ENCODE assay signal across 2 cellular contexts in the genomic region with DNA sequence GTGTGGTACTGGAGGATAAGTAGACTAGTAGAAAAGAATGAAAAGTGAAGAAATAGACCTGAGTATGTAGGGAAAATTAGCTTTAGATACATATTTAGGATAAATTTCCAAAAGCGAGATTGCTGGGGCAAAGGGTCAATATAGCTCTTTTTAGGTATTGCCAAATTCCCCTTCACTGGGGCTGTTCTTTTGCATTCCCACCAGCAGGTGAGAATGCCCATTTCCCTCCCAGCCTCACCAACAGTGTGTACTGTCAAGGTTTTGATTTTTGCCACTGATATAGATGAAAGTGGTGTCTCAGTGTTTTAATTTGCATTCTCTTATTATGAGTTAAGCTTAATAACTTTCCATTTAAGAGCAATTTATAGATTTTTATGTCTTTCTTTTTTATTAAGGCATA.
TF ChIP-seq lines count a peak whose summit lies in the region.

No MANE protein-coding gene starts in this region.

TF ChIP-seq in A549, 52 proteins besides CTCF, POLR2A, EP300 and RAD21:
- TF ChIP-seq NFE2L2 (conservative IDR thresholded peaks at IDR 0.05; ENCODE audit: low read length) (no peak), CEBPB (IDR thresholded peaks at IDR 0.05) (0 out of 4 replicates have a peak, but pooled peaks of 1 of the 2 experiments have one; percentile 28)

TF ChIP-seq in WTC11, 78 proteins besides CTCF, POLR2A, EP300 and RAD21:
- TF ChIP-seq OVOL2 (CRISPR knock-in tag; IDR thresholded peaks at IDR 0.05; ENCODE audit: borderline replicate concordance) (no peak), ATF1 (CRISPR knock-in tag; IDR thresholded peaks at IDR 0.05) (no peak), ESRRA (CRISPR knock-in tag; IDR thresholded peaks at IDR 0.05; ENCODE audit: borderline replicate concordance) (no peak), KAT7 (CRISPR knock-in tag; IDR thresholded peaks at IDR 0.05; ENCODE audit: borderline replicate concordance) (no peak), USF2 (CRISPR knock-in tag; IDR thresholded peaks at IDR 0.05) (no peak), EMX1 (CRISPR knock-in tag; IDR thresholded peaks at IDR 0.05) (no peak), MXD4 (CRISPR knock-in tag; IDR thresholded peaks at IDR 0.05; ENCODE audit: borderline replicate concordance) (no peak), RORB (CRISPR knock-in tag; IDR thresholded peaks at IDR 0.05) (no peak)
- TF ChIP-seq, protein P1, sequence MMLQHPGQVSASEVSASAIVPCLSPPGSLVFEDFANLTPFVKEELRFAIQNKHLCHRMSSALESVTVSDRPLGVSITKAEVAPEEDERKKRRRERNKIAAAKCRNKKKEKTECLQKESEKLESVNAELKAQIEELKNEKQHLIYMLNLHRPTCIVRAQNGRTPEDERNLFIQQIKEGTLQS (CRISPR knock-in tag; conservative IDR thresholded peaks at IDR 0.05) = no peak
